In genomic region chr11:91188484-91188883, GRCh38 we compare ENCODE assay signal across 26 cellular contexts.
"Had no signal": no experiment of that assay in that cellular context is flagged by ENCODE, and none has a peak within 500 bp of the region (broad histone marks: within the 10 kb centered on the region; RNA-seq: fewer than 3 reads in every experiment).

No MANE protein-coding gene starts in this region.

- H3K27ac ChIP-seq: coronary artery, dorsolateral prefrontal cortex, epithelial cell of prostate, esophagus squamous epithelium, gastrocnemius medialis, heart right ventricle, left lung, lower lobe of right lung had no signal

- H3K4me1 Mint-ChIP-seq: naive B cell; naive thymus-derived CD8-positive, alpha-beta T cell had no signal

- H3K9me3 ChIP-seq: gastrocnemius medialis, heart right ventricle, lower lobe of right lung had no signal

- H3K27me3 Mint-ChIP-seq: effector memory CD8-positive, alpha-beta T cell; naive B cell; naive thymus-derived CD8-positive, alpha-beta T cell had no signal

- ATAC-seq: effector memory CD8-positive, alpha-beta T cell; esophagus mucosa; gastrocnemius medialis; heart right ventricle; left cardiac atrium; left lung; left ventricle myocardium superior; lower lobe of right lung; mucosa of descending colon; naive thymus-derived CD8-positive, alpha-beta T cell had no signal

- H3K4me3 ChIP-seq: coronary artery, dorsolateral prefrontal cortex, esophagus squamous epithelium, gastrocnemius medialis, heart right ventricle, left lung, lower lobe of right lung, mucosa of descending colon had no signal

- H3K36me3 Mint-ChIP-seq: mesothelial cell of epicardium; naive B cell; naive thymus-derived CD8-positive, alpha-beta T cell had no signal

- H3K36me3 ChIP-seq: esophagus squamous epithelium, gastrocnemius medialis, heart right ventricle, left lung, lower lobe of right lung had no signal

- H3K4me3 Mint-ChIP-seq: effector memory CD8-positive, alpha-beta T cell; endodermal cell; mesothelial cell of epicardium; naive B cell; naive thymus-derived CD8-positive, alpha-beta T cell had no signal

- H3K27ac Mint-ChIP-seq: effector memory CD8-positive, alpha-beta T cell; endodermal cell; mesothelial cell of epicardium; naive B cell; naive thymus-derived CD8-positive, alpha-beta T cell had no signal

- H3K4me1 ChIP-seq: esophagus squamous epithelium, gastrocnemius medialis, heart right ventricle, left lung, lower lobe of right lung had no signal

- H3K9me3 Mint-ChIP-seq: endodermal cell, mesothelial cell of epicardium had no signal

- DNase-seq: dermis blood vessel endothelial cell; dorsolateral prefrontal cortex; effector CD4-positive, alpha-beta T cell; effector memory CD8-positive, alpha-beta T cell; endodermal cell; erythroblast; esophagus squamous epithelium; foreskin fibroblast; foreskin melanocyte; gastrocnemius medialis; glutamatergic neuron; head of caudate nucleus; heart right ventricle; hippocampal formation; left cardiac atrium; left lung; left ventricle myocardium superior; lower lobe of right lung; mesenchymal stem cell; mucosa of descending colon; naive B cell; naive thymus-derived CD8-positive, alpha-beta T cell had no signal

- H3K27me3 ChIP-seq: dorsolateral prefrontal cortex, esophagus squamous epithelium, gastrocnemius medialis, heart right ventricle, left lung had no signal
